In the genomic region with DNA sequence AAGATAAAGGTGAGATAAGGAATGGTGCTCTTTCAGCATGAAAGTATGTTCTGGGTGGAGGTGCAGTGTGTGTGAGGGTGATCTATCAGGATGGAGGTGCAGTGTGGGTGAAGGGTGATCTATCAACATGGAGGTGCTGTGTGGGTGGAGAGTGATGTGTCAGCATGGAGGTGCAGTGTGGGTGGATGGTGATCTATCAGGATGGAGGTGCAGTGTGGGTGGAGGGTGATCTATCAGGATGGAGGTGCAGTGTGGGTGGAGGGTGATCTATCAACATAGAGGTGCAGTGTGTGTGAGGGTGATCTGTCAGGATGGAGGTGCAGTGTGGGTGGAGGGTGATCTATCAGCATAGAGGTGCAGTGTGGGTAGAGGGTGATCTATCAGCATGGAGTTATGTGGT, we compare ENCODE assay signal across 1 cellular context.
A peak's percentile ranks its signal among the peaks of the same experiment; 100 is the strongest.
TF ChIP-seq lines count a peak whose summit lies in the region.

No MANE protein-coding gene starts in this region.

TF ChIP-seq in K562, 482 proteins besides CTCF, POLR2A, EP300 and RAD21:
- peak; percentile 41; the same call in 1 of the 2 replicates for TF ChIP-seq EGR1 (conservative IDR thresholded peaks at IDR 0.05)
- TF ChIP-seq, protein P1, sequence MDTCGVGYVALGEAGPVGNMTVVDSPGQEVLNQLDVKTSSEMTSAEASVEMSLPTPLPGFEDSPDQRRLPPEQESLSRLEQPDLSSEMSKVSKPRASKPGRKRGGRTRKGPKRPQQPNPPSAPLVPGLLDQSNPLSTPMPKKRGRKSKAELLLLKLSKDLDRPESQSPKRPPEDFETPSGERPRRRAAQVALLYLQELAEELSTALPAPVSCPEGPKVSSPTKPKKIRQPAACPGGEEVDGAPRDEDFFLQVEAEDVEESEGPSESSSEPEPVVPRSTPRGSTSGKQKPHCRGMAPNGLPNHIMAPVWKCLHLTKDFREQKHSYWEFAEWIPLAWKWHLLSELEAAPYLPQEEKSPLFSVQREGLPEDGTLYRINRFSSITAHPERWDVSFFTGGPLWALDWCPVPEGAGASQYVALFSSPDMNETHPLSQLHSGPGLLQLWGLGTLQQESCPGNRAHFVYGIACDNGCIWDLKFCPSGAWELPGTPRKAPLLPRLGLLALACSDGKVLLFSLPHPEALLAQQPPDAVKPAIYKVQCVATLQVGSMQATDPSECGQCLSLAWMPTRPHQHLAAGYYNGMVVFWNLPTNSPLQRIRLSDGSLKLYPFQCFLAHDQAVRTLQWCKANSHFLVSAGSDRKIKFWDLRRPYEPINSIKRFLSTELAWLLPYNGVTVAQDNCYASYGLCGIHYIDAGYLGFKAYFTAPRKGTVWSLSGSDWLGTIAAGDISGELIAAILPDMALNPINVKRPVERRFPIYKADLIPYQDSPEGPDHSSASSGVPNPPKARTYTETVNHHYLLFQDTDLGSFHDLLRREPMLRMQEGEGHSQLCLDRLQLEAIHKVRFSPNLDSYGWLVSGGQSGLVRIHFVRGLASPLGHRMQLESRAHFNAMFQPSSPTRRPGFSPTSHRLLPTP (IDR thresholded peaks at IDR 0.05; ENCODE audit: borderline replicate concordance, extremely low read depth, insufficient read length) = no peak
